In the genomic region with DNA sequence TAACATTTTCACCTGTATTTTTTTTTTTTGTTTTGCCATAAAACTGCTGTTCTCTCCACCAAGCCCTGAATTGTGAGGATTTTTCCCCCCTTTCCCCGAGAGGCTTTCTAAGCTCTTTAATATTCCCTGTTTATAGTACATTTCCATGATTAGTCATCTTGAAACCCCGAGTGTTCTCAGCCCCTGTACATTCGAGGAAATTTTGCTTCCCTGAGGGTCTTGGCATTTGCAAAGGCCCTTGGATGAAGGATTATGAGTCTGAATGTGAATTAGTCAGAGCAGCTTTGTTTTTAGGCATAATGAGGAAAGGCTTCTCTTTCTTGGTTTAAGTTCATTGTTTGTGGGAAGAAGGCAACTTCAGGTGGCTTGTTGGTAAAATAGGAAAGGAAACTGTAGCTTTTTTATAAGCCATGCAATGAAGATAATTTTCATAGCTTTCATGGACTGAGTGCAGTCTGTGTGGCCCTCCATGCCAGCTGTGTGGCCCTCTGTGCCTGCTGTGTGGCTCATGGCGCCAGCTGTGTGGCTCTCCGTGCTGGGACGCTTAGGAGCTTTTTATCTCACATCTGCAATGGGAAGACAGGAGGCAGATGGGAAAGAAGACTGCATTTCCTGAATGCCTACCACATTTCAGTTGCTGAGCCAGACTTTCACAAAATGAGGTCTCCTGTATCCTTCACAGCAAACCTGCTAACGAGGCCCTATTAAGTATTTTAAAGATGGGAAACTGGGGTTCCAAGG, we compare ENCODE assay signal across 10 cellular contexts.
A peak's percentile ranks its signal among the peaks of the same experiment; 100 is the strongest.
DNase-seq lines count a peak whose midpoint lies in the region; ATAC-seq and TF ChIP-seq lines count a peak whose summit lies in the region.
"Had no signal": no experiment of that assay in that cellular context is flagged by ENCODE, and none has a peak within 500 bp of the region (broad histone marks: within the 10 kb centered on the region; RNA-seq: fewer than 3 reads in every experiment).

No MANE protein-coding gene starts in this region.

- no peak for DNase-seq in SK-N-SH
- DNase-seq in mesothelial cell of epicardium (ENCODE audit: low spot score in 2 of 2, unreplicated experiment in 2 of 2), result no peak
- no peak for DNase-seq in NAMALWA (ENCODE audit: low spot score)
- DNase-seq in SIG-M5 treated with dmso at 0.1 percent for 504 hours (lab: John Stamatoyannopoulos, UW; ENCODE audit: unreplicated experiment), result no peak
- DNase-seq in NCI-H1092 (lab: John Stamatoyannopoulos, UW), result no peak
- no peak for DNase-seq in effector CD8-positive, alpha-beta T cell (lab: John Stamatoyannopoulos, UW)
- DNase-seq: Karpas-422 had no signal

- TF ChIP-seq CTCF in SK-N-SH (IDR thresholded peaks at IDR 0.05), result no peak
- TF ChIP-seq CTCF in mesothelial cell of epicardium (IDR thresholded peaks at IDR 0.05; ENCODE audit: unreplicated experiment), result no peak

- peaks cover 100% of the 10 kb centered on the region for H3K4me1 Mint-ChIP-seq in mesothelial cell of epicardium

- H3K4me3 ChIP-seq in SK-N-SH (ENCODE audit: low read depth in 2 of 2, low read length in 1 of 2), result peak overlapping the region in 1 of 2 experiments; percentile 1; a peak in 1 of 4 replicates
- H3K4me3 ChIP-seq in duodenal mucosa (ENCODE audit: low read depth in 1 of 2, low read length in 2 of 2), result peak overlapping the region; percentile 10 to 22

- H2AFZ ChIP-seq in SK-N-SH (ENCODE audit: low read depth), result no peak overlapping the region

- H3K27me3 Mint-ChIP-seq in mesothelial cell of epicardium (ENCODE audit: low read depth), result no peaks in the 10 kb centered on the region

- CTCF ChIA-PET in SK-N-SH (lab: Yijun Ruan, JAX), result interaction anchor here (0.7 to 1.7 kb wide), 5 partner anchors 10 to 75 kb away, joined by 3 to 6 read pairs (median 4); no protein-coding TSS in a partner anchor

- H3K4me3 Mint-ChIP-seq in mesothelial cell of epicardium, result peak overlapping the region; percentile 6

- H3K9me3 Mint-ChIP-seq in mesothelial cell of epicardium, result no peaks in the 10 kb centered on the region

- no peaks in the 10 kb centered on the region for H3K9me3 ChIP-seq in SK-N-SH
- H3K9me3 ChIP-seq in duodenal mucosa (ENCODE audit: control insufficient read depth in 1 of 2, low read length in 2 of 2), result no peaks in the 10 kb centered on the region
- H3K9me3 ChIP-seq: neutrophil had no signal

- POLR2A ChIA-PET in SK-N-SH (lab: Yijun Ruan, JAX), result interaction anchor here (3.4 kb wide), 1 partner anchor 11 kb away, joined by 13 read pairs; no protein-coding TSS in a partner anchor

- TF ChIP-seq RAD21 in SK-N-SH (IDR thresholded peaks at IDR 0.05; ENCODE audit: low read length), result no peak

- H3K79me2 ChIP-seq in SK-N-SH (ENCODE audit: insufficient read depth), result peaks cover 100% of the 10 kb centered on the region

- TF ChIP-seq EP300 in SK-N-SH (IDR thresholded peaks at IDR 0.05; ENCODE audit: borderline replicate concordance in 1 of 2, low read depth in 1 of 2, low read length in 1 of 2), result 0 out of 4 replicates have a peak, but pooled peaks of 1 of the 2 experiments have one; percentile 19

- peak overlapping the region; percentile 40 for H3K4me2 ChIP-seq in SK-N-SH

- no peaks in the 10 kb centered on the region for H3K9me2 ChIP-seq in SK-N-SH

- H3K27ac ChIP-seq in SK-N-SH (ENCODE audit: low read depth in 2 of 2, low read length in 1 of 2), result peak overlapping the region; percentile 78 to 95
- H3K27ac ChIP-seq in duodenal mucosa (ENCODE audit: low read depth, low read length), result peak overlapping the region; percentile 60
- H3K27ac ChIP-seq: neutrophil had no signal

- H4K20me1 ChIP-seq in SK-N-SH (ENCODE audit: insufficient read depth), result peaks cover 78% of the 10 kb centered on the region

- 46% methylated on average over 7 of the region's 7 CpGs for WGBS in SK-N-SH (ENCODE audit: low lambda C conversion rate)

- peaks cover 0 to 11% of the 10 kb centered on the region in 2 experiments for H3K36me3 ChIP-seq in SK-N-SH (replicated peaks in 1 of 2; ENCODE audit: control insufficient read depth in 1 of 2, insufficient read depth in 2 of 2, low read length in 1 of 2)
- H3K36me3 ChIP-seq in duodenal mucosa (ENCODE audit: control insufficient read depth in 1 of 2, insufficient read depth in 2 of 2, low read length in 2 of 2), result no peaks in the 10 kb centered on the region
- H3K36me3 ChIP-seq: neutrophil had no signal

- H3F3A ChIP-seq in SK-N-SH (replicated peaks; ENCODE audit: insufficient read depth), result peaks cover 28% of the 10 kb centered on the region

- H3K9ac ChIP-seq in SK-N-SH (peak overlapping the region; percentile 1; the same call in 1 of the 2 replicates), duodenal mucosa (ENCODE audit: low read depth in 1 of 2, low read length in 2 of 2) (peak overlapping the region in 1 of 2 donors; percentile 12)

- H3K27ac Mint-ChIP-seq in mesothelial cell of epicardium, result peak overlapping the region; percentile 97

- ATAC-seq in SK-N-SH treated with all-trans-retinoic acid at 6 μM for 48 hours, result no peak

- peaks cover 62 to 84% of the 10 kb centered on the region in 2 experiments for H3K4me1 ChIP-seq in SK-N-SH (ENCODE audit: control insufficient read depth in 1 of 2, insufficient read depth in 2 of 2, low read depth in 1 of 2, low read length in 1 of 2)
- peaks cover 56 to 73% of the 10 kb centered on the region in 2 donors for H3K4me1 ChIP-seq in duodenal mucosa (ENCODE audit: control insufficient read depth in 1 of 2, insufficient read depth in 2 of 2, low read length in 2 of 2)

- H3K27me3 ChIP-seq in SK-N-SH (ENCODE audit: insufficient read depth), result no peaks in the 10 kb centered on the region
- no peaks in the 10 kb centered on the region for H3K27me3 ChIP-seq in duodenal mucosa (ENCODE audit: control insufficient read depth in 1 of 2, insufficient read depth in 2 of 2, low read length in 2 of 2)

- H3K36me3 Mint-ChIP-seq in mesothelial cell of epicardium, result no peaks in the 10 kb centered on the region

TF ChIP-seq in SK-N-SH, 30 proteins besides CTCF, POLR2A, EP300 and RAD21:
- TF ChIP-seq MXI1 (IDR thresholded peaks at IDR 0.05; ENCODE audit: low read depth, low read length) (0 out of 2 replicates have a peak, but pooled peaks have one; percentile 24), SMC3 (IDR thresholded peaks at IDR 0.05; ENCODE audit: low read depth, low read length) (no peak), FOSL2 (IDR thresholded peaks at IDR 0.05; ENCODE audit: borderline replicate concordance, low read depth) (peak; percentile 11; the same call in 1 of the 2 replicates), MEF2A (IDR thresholded peaks at IDR 0.05; ENCODE audit: borderline replicate concordance, low read depth) (no peak), TAF1 (IDR thresholded peaks at IDR 0.05; ENCODE audit: borderline replicate concordance, low read depth, low read length) (no peak), EZH2phosphoT487 (IDR thresholded peaks at IDR 0.05; ENCODE audit: borderline replicate concordance, low read depth) (no peak), GATA2 (CRISPR knock-in tag; IDR thresholded peaks at IDR 0.05) (peak; percentile 70), YY1 (IDR thresholded peaks at IDR 0.05; ENCODE audit: low read depth) (no peak)
- TF ChIP-seq, protein P1, sequence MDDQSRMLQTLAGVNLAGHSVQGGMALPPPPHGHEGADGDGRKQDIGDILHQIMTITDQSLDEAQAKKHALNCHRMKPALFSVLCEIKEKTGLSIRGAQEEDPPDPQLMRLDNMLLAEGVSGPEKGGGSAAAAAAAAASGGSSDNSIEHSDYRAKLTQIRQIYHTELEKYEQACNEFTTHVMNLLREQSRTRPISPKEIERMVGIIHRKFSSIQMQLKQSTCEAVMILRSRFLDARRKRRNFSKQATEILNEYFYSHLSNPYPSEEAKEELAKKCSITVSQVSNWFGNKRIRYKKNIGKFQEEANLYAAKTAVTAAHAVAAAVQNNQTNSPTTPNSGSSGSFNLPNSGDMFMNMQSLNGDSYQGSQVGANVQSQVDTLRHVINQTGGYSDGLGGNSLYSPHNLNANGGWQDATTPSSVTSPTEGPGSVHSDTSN (IDR thresholded peaks at IDR 0.05), result no peak
TF ChIP-seq in SK-N-SH: peak in this region for 3.

TF ChIP-seq in SK-N-SH treated with all-trans-retinoic acid at 6 μM for 48 hours, 23 proteins besides CTCF, POLR2A, EP300 and RAD21 (continues in another document):
- TF ChIP-seq OSR1 (CRISPR knock-in tag; IDR thresholded peaks at IDR 0.05) (no peak), GLIS3 (CRISPR knock-in tag; IDR thresholded peaks at IDR 0.05) (no peak), BACH2 (CRISPR knock-in tag; IDR thresholded peaks at IDR 0.05; ENCODE audit: borderline replicate concordance) (no peak), ZFP3 (CRISPR knock-in tag; IDR thresholded peaks at IDR 0.05) (no peak), PPARA (CRISPR knock-in tag; IDR thresholded peaks at IDR 0.05; ENCODE audit: borderline replicate concordance) (no peak), CREB5 (CRISPR knock-in tag; IDR thresholded peaks at IDR 0.05; ENCODE audit: low read depth) (no peak), TOX (CRISPR knock-in tag; IDR thresholded peaks at IDR 0.05; ENCODE audit: borderline replicate concordance) (no peak), ZFP30 (CRISPR knock-in tag; IDR thresholded peaks at IDR 0.05) (no peak), ZNF70 (CRISPR knock-in tag; IDR thresholded peaks at IDR 0.05) (no peak)
